2 cellular contexts compared by ENCODE assay signal in the genomic region with DNA sequence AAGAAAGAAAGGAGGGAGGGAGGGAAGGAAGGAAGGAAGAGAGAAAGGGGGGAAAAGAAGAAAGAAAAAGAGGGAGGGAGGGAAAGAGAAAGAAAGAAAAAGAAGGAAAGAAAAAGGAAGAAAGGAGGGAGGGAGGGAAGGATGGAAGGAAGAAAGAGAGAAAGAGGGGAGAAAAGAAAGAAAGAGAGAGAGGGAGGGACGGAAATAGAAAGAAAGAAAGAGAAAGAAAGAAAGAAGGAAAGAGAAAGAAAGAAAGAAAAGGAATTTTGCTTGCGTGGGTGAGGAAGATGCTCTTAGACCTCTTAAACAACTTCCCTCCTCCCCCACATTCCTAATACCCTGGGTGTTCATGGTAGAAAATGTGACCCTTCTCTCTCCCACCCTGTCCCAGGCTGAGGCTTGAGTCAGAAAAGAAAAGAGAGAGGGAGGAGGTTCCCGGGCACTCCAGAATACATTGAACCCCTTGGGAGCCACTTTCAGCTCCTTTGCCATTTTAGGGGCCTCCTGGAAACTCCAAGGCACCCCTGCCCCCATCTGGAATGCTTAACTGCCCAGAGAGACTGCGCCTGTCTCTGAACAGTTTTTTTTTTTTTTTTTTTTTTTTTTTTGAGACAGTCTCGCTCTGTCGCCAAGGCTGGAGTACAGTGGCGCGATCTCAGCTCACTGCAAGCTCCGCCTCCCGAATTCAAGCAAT.
TF ChIP-seq lines count a peak whose summit lies in the region.

No MANE protein-coding gene starts in this region.

TF ChIP-seq in IMR-90, 13 proteins besides CTCF, POLR2A, EP300 and RAD21:
- no peak for TF ChIP-seq MAFK (IDR thresholded peaks at IDR 0.05; ENCODE audit: low read depth, low read length)
- TF ChIP-seq RFX5 (IDR thresholded peaks at IDR 0.05; ENCODE audit: low read depth, low read length) = no peak
- no peak for TF ChIP-seq BHLHE40 (IDR thresholded peaks at IDR 0.05; ENCODE audit: low read depth, low read length)
- no peak for TF ChIP-seq NFE2L2 (IDR thresholded peaks at IDR 0.05; ENCODE audit: low read depth, low read length)
- TF ChIP-seq RCOR1 (IDR thresholded peaks at IDR 0.05; ENCODE audit: insufficient replicate concordance, low read length) = no peak
- TF ChIP-seq MAZ (IDR thresholded peaks at IDR 0.05; ENCODE audit: borderline replicate concordance, low read depth, low read length) = no peak
- TF ChIP-seq CEBPB (IDR thresholded peaks at IDR 0.05; ENCODE audit: low read depth, low read length) = no peak
- TF ChIP-seq, protein P1, sequence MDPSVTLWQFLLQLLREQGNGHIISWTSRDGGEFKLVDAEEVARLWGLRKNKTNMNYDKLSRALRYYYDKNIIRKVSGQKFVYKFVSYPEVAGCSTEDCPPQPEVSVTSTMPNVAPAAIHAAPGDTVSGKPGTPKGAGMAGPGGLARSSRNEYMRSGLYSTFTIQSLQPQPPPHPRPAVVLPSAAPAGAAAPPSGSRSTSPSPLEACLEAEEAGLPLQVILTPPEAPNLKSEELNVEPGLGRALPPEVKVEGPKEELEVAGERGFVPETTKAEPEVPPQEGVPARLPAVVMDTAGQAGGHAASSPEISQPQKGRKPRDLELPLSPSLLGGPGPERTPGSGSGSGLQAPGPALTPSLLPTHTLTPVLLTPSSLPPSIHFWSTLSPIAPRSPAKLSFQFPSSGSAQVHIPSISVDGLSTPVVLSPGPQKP (IDR thresholded peaks at IDR 0.05; ENCODE audit: borderline replicate concordance, low read depth, low read length) = no peak
- TF ChIP-seq, protein P2, sequence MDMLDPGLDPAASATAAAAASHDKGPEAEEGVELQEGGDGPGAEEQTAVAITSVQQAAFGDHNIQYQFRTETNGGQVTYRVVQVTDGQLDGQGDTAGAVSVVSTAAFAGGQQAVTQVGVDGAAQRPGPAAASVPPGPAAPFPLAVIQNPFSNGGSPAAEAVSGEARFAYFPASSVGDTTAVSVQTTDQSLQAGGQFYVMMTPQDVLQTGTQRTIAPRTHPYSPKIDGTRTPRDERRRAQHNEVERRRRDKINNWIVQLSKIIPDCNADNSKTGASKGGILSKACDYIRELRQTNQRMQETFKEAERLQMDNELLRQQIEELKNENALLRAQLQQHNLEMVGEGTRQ (IDR thresholded peaks at IDR 0.05; ENCODE audit: low read depth, low read length) = no peak
- TF ChIP-seq FOS (IDR thresholded peaks at IDR 0.05; ENCODE audit: low read depth, low read length) = no peak
- TF ChIP-seq MXI1 (IDR thresholded peaks at IDR 0.05; ENCODE audit: borderline replicate concordance, low read depth, low read length) = no peak
- TF ChIP-seq CHD1 (IDR thresholded peaks at IDR 0.05; ENCODE audit: low read depth, low read length) = no peak
- TF ChIP-seq SMC3 (IDR thresholded peaks at IDR 0.05; ENCODE audit: low read depth, low read length) = no peak

TF ChIP-seq in H1, 55 proteins besides CTCF, POLR2A, EP300 and RAD21:
- TF ChIP-seq RBBP5 (IDR thresholded peaks at IDR 0.05; ENCODE audit: borderline replicate concordance, low read depth, low read length) = 0 out of 2 replicates have a peak, but pooled peaks have one; percentile 48
- no peak for TF ChIP-seq CTBP2 (IDR thresholded peaks at IDR 0.05; ENCODE audit: borderline replicate concordance, insufficient read depth, insufficient read length, low read length)
